ENCODE assay signal across 6 cellular contexts in the genomic region with DNA sequence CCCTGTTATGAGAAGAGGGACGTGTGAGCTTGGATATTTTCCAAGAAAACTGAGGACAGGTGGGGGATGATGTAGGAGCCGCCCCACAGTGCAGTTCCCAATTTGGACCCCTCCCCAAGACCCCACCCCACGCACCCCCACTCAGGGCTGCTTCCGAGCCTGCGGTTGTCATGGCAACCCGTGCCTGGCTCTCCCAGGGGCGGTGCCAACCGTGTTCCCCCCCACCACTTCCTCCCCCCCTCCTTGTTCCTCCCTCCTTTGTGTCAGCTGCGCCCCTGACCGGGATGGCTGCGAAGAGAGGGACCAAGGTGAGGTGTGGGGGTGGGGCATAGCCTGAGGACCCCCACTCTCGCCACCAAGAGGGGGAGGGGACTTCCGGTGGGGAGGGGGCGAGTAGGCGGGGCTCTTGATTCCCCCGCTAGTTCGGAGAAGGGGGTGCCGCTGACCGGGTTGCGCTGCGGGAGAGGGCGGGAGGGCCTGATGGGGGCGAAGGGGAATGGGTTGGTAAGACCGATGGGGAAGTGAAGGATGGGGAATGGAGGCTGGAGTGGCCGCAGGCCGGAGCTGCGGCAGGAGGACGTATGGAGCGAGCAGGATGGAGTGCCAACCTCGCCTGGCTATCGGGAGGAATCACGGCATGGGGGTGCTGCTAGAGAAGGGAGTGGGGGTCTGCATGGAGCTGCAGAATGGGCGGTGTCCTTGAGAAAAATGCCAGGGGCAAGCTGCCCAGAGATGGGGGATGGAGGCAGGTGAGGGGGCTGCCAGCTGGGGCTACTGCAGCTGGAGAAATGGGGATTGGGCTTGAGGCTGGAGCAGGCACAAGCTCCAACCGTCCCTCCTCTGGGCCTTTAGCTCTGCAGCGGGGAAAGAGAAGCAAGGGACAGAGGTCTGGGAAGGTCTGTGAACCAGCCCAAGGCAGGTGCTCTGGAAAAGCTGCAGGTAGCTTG. TPM values are rescaled to one million over a fixed set of nuclear protein-coding genes. Genes with fewer than 3 reads are reported as not detected.
DNase-seq lines count a peak whose midpoint lies in the region; ATAC-seq and TF ChIP-seq lines count a peak whose summit lies in the region.

No MANE protein-coding gene starts in this region.

- H3K27me3 Mint-ChIP-seq in brain (peaks cover 15% of the 10 kb centered on the region), nephron progenitor cell (ENCODE audit: low read depth, poor library complexity) (peaks cover 14% of the 10 kb centered on the region)

- DNase-seq in COLO668 (lab: John Stamatoyannopoulos, UW; ENCODE audit: unreplicated experiment) (peak; percentile 88), NCI-H748 (lab: John Stamatoyannopoulos, UW; ENCODE audit: unreplicated experiment) (peak; percentile 92), nephron progenitor cell (peak; percentile 65), GM19238 (ENCODE audit: insufficient read length, low spot score) (no peak)

- H3K27ac Mint-ChIP-seq in brain (peak overlapping the region; percentile 96 to 99 (median 98)), nephron progenitor cell (no peak overlapping the region)

- H3K36me3 Mint-ChIP-seq in brain: peaks cover 25% of the 10 kb centered on the region
- H3K36me3 Mint-ChIP-seq in nephron progenitor cell (ENCODE audit: low read depth): peaks cover 23% of the 10 kb centered on the region

- H3K4me3 Mint-ChIP-seq in brain: peak overlapping the region; percentile 88 to 98 (median 95)
- H3K4me3 Mint-ChIP-seq in nephron progenitor cell: peak overlapping the region; percentile 94

- peaks cover 54% of the 10 kb centered on the region for H3K4me1 Mint-ChIP-seq in brain
- H3K4me1 Mint-ChIP-seq in nephron progenitor cell: peaks cover 51% of the 10 kb centered on the region

- TF ChIP-seq CTCF in brain (conservative IDR thresholded peaks at IDR 0.05) (no peak), nephron progenitor cell (IDR thresholded peaks at IDR 0.05) (no peak)

- H3K9me3 Mint-ChIP-seq in brain (peaks cover 0 to 4% (median 0%) of the 10 kb centered on the region in 5 experiments), nephron progenitor cell (no peaks in the 10 kb centered on the region)

- no peak for ATAC-seq in HG02798 (IDR thresholded peaks at IDR 0.05; ENCODE audit: poor library complexity, unreplicated experiment)

RNA-seq across cellular contexts. Expression of a gene that starts 1.0 kb away (rescaled TPM):
- 11.0 TPM for polyA plus RNA-seq in brain (ENCODE audit: insufficient read depth, low read depth, low replicate concordance)

RNA-seq across cellular contexts. Expression of a gene that starts 1.5 kb away (rescaled TPM):
- polyA plus RNA-seq in brain (ENCODE audit: insufficient read depth, low read depth, low replicate concordance): 390 TPM

RNA-seq across cellular contexts. Expression of a gene that starts 33.1 kb away (rescaled TPM):
- polyA plus RNA-seq in brain (ENCODE audit: insufficient read depth, low read depth, low replicate concordance): 26.7 TPM

RNA-seq across cellular contexts. Expression of a gene that starts 33.9 kb away (rescaled TPM):
- 77.4 TPM for polyA plus RNA-seq in brain (ENCODE audit: insufficient read depth, low read depth, low replicate concordance)

RNA-seq across cellular contexts. Expression of a gene that starts 34.3 kb away (rescaled TPM):
- polyA plus RNA-seq in brain (ENCODE audit: insufficient read depth, low read depth, low replicate concordance): 167 TPM
